ENCODE assay signal across 10 cellular contexts in genomic region chr5:34415559-34416198, GRCh38.
DNase-seq lines count a peak whose midpoint lies in the region; ATAC-seq and TF ChIP-seq lines count a peak whose summit lies in the region.
"Had no signal": no experiment of that assay in that cellular context is flagged by ENCODE, and none has a peak within 500 bp of the region (broad histone marks: within the 10 kb centered on the region; RNA-seq: fewer than 3 reads in every experiment).

No MANE protein-coding gene starts in this region.

- H3K27me3 Mint-ChIP-seq in activated T-cell treated with anti-CD3 and anti-CD28 coated beads, Interleukin-2, amount 50 U/mL, for 72 hours (ENCODE audit: low read depth) = peaks cover 6% of the 10 kb centered on the region
- peaks cover 10% of the 10 kb centered on the region for H3K27me3 Mint-ChIP-seq in WTC11 (ENCODE audit: low read depth)

- DNase-seq in activated T-cell treated with anti-CD3 and anti-CD28 coated beads, Interleukin-2, amount 50 U/mL, for 72 hours = no peak
- no peak for DNase-seq in activated T-cell treated with anti-CD3 and anti-CD28 coated beads, Interleukin-2, amount 50 U/mL, for 1 hour
- no peak for DNase-seq in WTC11 (ENCODE audit: low spot score)
- DNase-seq in G401 (ENCODE audit: low spot score) = no peak
- DNase-seq in adrenal gland = no peak
- DNase-seq in DMS53 (lab: John Stamatoyannopoulos, UW) = no peak
- DNase-seq in kidney glomerular epithelial cell (lab: John Stamatoyannopoulos, UW) = no peak

- H3K4me3 Mint-ChIP-seq in activated T-cell treated with anti-CD3 and anti-CD28 coated beads, Interleukin-2, amount 50 U/mL, for 72 hours = no peak overlapping the region
- peak overlapping the region; percentile 34; the same call in 1 of the 2 replicates for H3K4me3 Mint-ChIP-seq in WTC11

- TF ChIP-seq POLR2A in adrenal gland (IDR thresholded peaks at IDR 0.05) = no peak

- H3K9me3 ChIP-seq in adrenal gland (replicated peaks in 1 of 3) = no peaks in the 10 kb centered on the region

- TF ChIP-seq CTCF in WTC11 (IDR thresholded peaks at IDR 0.05) (no peak), adrenal gland (IDR thresholded peaks at IDR 0.05) (no peak)

- POLR2A ChIA-PET in WTC11 (lab: Charles Lee) = no interaction called here

- in situ Hi-C loops in G401 (cut with HindIII; ENCODE audit: low sequenced_read_pairs) = no loop called here

- peak; percentile 85 to 87 for ATAC-seq in activated T-cell treated with anti-CD3 and anti-CD28 coated beads, Interleukin-2, amount 50 U/mL, for 72 hours (replicated peaks in 1 of 2)
- ATAC-seq in HG02938 (IDR thresholded peaks at IDR 0.05; ENCODE audit: unreplicated experiment) = peak; percentile 100
- no peak for ATAC-seq in WTC11
- ATAC-seq: sciatic nerve had no signal

- 37 to 58% (median 50%) methylated on average over 2 of the region's 2 CpGs for WGBS in adrenal gland, 4 donors

- H3K27ac Mint-ChIP-seq in activated T-cell treated with anti-CD3 and anti-CD28 coated beads, Interleukin-2, amount 50 U/mL, for 72 hours = no peak overlapping the region
- H3K27ac Mint-ChIP-seq in WTC11 = peak overlapping the region; percentile 98

- no peak overlapping the region for H3K27ac ChIP-seq in adrenal gland
- H3K27ac ChIP-seq: tibial nerve had no signal

- H3K4me3 ChIP-seq in adrenal gland = no peak overlapping the region
- H3K4me3 ChIP-seq: tibial nerve had no signal

- intact Hi-C loops in adrenal gland (cut with DNase I) = no loop called here

- H3K36me3 ChIP-seq in adrenal gland (replicated peaks in 1 of 2) = no peaks in the 10 kb centered on the region
- H3K36me3 ChIP-seq: tibial nerve had no signal

- CTCF ChIA-PET in WTC11 (lab: Charles Lee) = no interaction called here

- no peaks in the 10 kb centered on the region for H3K4me1 Mint-ChIP-seq in activated T-cell treated with anti-CD3 and anti-CD28 coated beads, Interleukin-2, amount 50 U/mL, for 72 hours (ENCODE audit: low read depth)
- H3K4me1 Mint-ChIP-seq in WTC11 = peaks cover 60% of the 10 kb centered on the region

- H3K36me3 Mint-ChIP-seq in activated T-cell treated with anti-CD3 and anti-CD28 coated beads, Interleukin-2, amount 50 U/mL, for 72 hours (ENCODE audit: insufficient read depth in 2 of 2) = peaks cover 0 to 3% of the 10 kb centered on the region in 2 donors
- peaks cover 34% of the 10 kb centered on the region for H3K36me3 Mint-ChIP-seq in WTC11

- H3K4me1 ChIP-seq in adrenal gland (replicated peaks in 1 of 2) = no peaks in the 10 kb centered on the region
- H3K4me1 ChIP-seq: tibial nerve had no signal

- H3K9me3 Mint-ChIP-seq in activated T-cell treated with anti-CD3 and anti-CD28 coated beads, Interleukin-2, amount 50 U/mL, for 72 hours = no peaks in the 10 kb centered on the region
- H3K9me3 Mint-ChIP-seq in WTC11 = peaks cover 25% of the 10 kb centered on the region

- no peaks in the 10 kb centered on the region for H3K27me3 ChIP-seq in adrenal gland
- H3K27me3 ChIP-seq: tibial nerve had no signal

TF ChIP-seq in WTC11, 78 proteins besides CTCF, POLR2A, EP300 and RAD21:
- TF ChIP-seq PRDM15 (CRISPR knock-in tag; IDR thresholded peaks at IDR 0.05) = no peak
- TF ChIP-seq ATF3 (CRISPR knock-in tag; conservative IDR thresholded peaks at IDR 0.05) = no peak
- TF ChIP-seq E2F4 (CRISPR knock-in tag; IDR thresholded peaks at IDR 0.05; ENCODE audit: borderline replicate concordance, low read depth) = no peak
- TF ChIP-seq FOXJ3 (CRISPR knock-in tag; IDR thresholded peaks at IDR 0.05; ENCODE audit: borderline replicate concordance) = no peak
- no peak for TF ChIP-seq ATF1 (CRISPR knock-in tag; IDR thresholded peaks at IDR 0.05)
- TF ChIP-seq ZNF281 (CRISPR knock-in tag; IDR thresholded peaks at IDR 0.05) = no peak
